8 cellular contexts compared by ENCODE assay signal in genomic region chr20:45138451-45139300, GRCh38.
DNase-seq lines count a peak whose midpoint lies in the region; ATAC-seq and TF ChIP-seq lines count a peak whose summit lies in the region.

No MANE protein-coding gene starts in this region.

- no peak overlapping the region for H3K4me3 ChIP-seq in retinal pigment epithelial cell (ENCODE audit: low read length)

- no peak for ATAC-seq in GM19351 (IDR thresholded peaks at IDR 0.05; ENCODE audit: unreplicated experiment)
- ATAC-seq in GM19023 (IDR thresholded peaks at IDR 0.05; ENCODE audit: unreplicated experiment) = no peak

- peak; percentile 63 for TF ChIP-seq CTCF in retinal pigment epithelial cell (conservative IDR thresholded peaks at IDR 0.05; ENCODE audit: low read depth, low read length)

- peak; percentile 1 for DNase-seq in NCI-H1694 treated with DMSO at 0.1 percent for 48 hours (lab: John Stamatoyannopoulos, UW)
- DNase-seq in NCI-H1694 (lab: John Stamatoyannopoulos, UW) = no peak
- peak; percentile 35 to 57 for DNase-seq in NOMO-1 (lab: John Stamatoyannopoulos, UW; ENCODE audit: unreplicated experiment in 2 of 2)
- peak; percentile 79 for DNase-seq in activated T-cell treated with anti-CD3 and anti-CD28 coated beads for 48 hours (ENCODE audit: low read depth)
- peak; percentile 50 for DNase-seq in germinal center (ENCODE audit: low spot score)
- no peak for DNase-seq in retinal pigment epithelial cell (ENCODE audit: low read depth)

Comparison
In these comparisons a context has a peak if more than half of its experiments do, and no peak if none do; other contexts are left out.
1. DNase-seq: peak in NCI-H1694 treated with DMSO at 0.1 percent for 48 hours (single experiment), NOMO-1 (2 of 2), activated T-cell treated with anti-CD3 and anti-CD28 coated beads for 48 hours (single experiment) and germinal center (single experiment); none in NCI-H1694 (single experiment) and retinal pigment epithelial cell (single experiment).